Comparison of ENCODE assay signal across 16 cellular contexts in genomic region chr12:131044760-131045381, GRCh38.
DNase-seq lines count a peak whose midpoint lies in the region; ATAC-seq and TF ChIP-seq lines count a peak whose summit lies in the region.
"Had no signal": no experiment of that assay in that cellular context is flagged by ENCODE, and none has a peak within 500 bp of the region (broad histone marks: within the 10 kb centered on the region; RNA-seq: fewer than 3 reads in every experiment).

No MANE protein-coding gene starts in this region.

- DNase-seq in GM23338 (ENCODE audit: low spot score), result no peak
- DNase-seq in NCI-H69 (lab: John Stamatoyannopoulos, UW), result peak; percentile 38
- peak; percentile 3 for DNase-seq in iris pigment epithelial cell (ENCODE audit: low read depth)
- DNase-seq in nephron progenitor cell, result no peak
- no peak for DNase-seq in retina
- DNase-seq in DMS 273 (lab: John Stamatoyannopoulos, UW; ENCODE audit: unreplicated experiment), result no peak
- DNase-seq: activated CD4-positive, alpha-beta T cell treated with anti-CD3 and anti-CD28 coated beads for 1 hour; endodermal cell; head of caudate nucleus; NCI-H187; NCI-H524; T1000 had no signal

- H3K4me3 Mint-ChIP-seq in GM23338 (no peak overlapping the region), nephron progenitor cell (no peak overlapping the region)
- H3K4me3 Mint-ChIP-seq: activated naive CD8-positive, alpha-beta T cell; activated T-helper 1 cell treated with anti-CD3 and anti-CD28 coated beads, Interleukin-12 subunit alpha, Interleukin-12 subunit beta, Interleukin-2, Interleukin-4 antibody, amounts not matched to agents 30 ng/mL and 10 ng/mL and 1 ng/mL, durations not matched to agents 14 hours and 24 hours and 36 hours; endodermal cell had no signal

- no peaks in the 10 kb centered on the region; the same call in 2 of the 3 replicates for H3K4me1 Mint-ChIP-seq in GM23338
- peaks cover 62% of the 10 kb centered on the region for H3K4me1 Mint-ChIP-seq in nephron progenitor cell
- H3K4me1 Mint-ChIP-seq: endodermal cell had no signal

- H3K9ac ChIP-seq in BLaER1 treated with 17β-estradiol and CSF1 and Interleukin-3, amounts not matched to agents 10 nM and 100 nM, result peak overlapping the region; percentile 11 to 74 (median 65); a peak in 20 of 22 replicates

- H3K27ac Mint-ChIP-seq in GM23338, result no peak overlapping the region
- no peak overlapping the region for H3K27ac Mint-ChIP-seq in nephron progenitor cell
- H3K27ac Mint-ChIP-seq: activated naive CD8-positive, alpha-beta T cell; activated T-helper 1 cell treated with anti-CD3 and anti-CD28 coated beads, Interleukin-12 subunit alpha, Interleukin-12 subunit beta, Interleukin-2, Interleukin-4 antibody, amounts not matched to agents 30 ng/mL and 10 ng/mL and 1 ng/mL, durations not matched to agents 14 hours and 24 hours and 36 hours had no signal

- H3K27ac ChIP-seq in BLaER1 treated with 17β-estradiol and CSF1 and Interleukin-3, amounts not matched to agents 10 nM and 100 nM, result peak overlapping the region in 10 of 11 experiments; percentile 33 to 83 (median 75); a peak in 20 of 22 replicates
- H3K27ac ChIP-seq in GM23338 (ENCODE audit: low read depth), result no peak overlapping the region

- H3K36me3 Mint-ChIP-seq in GM23338 (ENCODE audit: low read depth) (no peaks in the 10 kb centered on the region), nephron progenitor cell (ENCODE audit: low read depth) (no peaks in the 10 kb centered on the region)
- H3K36me3 Mint-ChIP-seq: activated naive CD8-positive, alpha-beta T cell had no signal

- H3K4me2 ChIP-seq in BLaER1 treated with 17β-estradiol and CSF1 and Interleukin-3, amounts not matched to agents 10 nM and 100 nM, result peak overlapping the region; percentile 71 to 98 (median 90)
- no peak overlapping the region for H3K4me2 ChIP-seq in GM23338

- H3K9me2 ChIP-seq in GM23338 (ENCODE audit: insufficient read depth), result no peaks in the 10 kb centered on the region

- peaks cover 5% of the 10 kb centered on the region; the same call in 2 of the 3 replicates for H3K9me3 Mint-ChIP-seq in GM23338
- H3K9me3 Mint-ChIP-seq in nephron progenitor cell, result no peaks in the 10 kb centered on the region
- H3K9me3 Mint-ChIP-seq: activated T-helper 1 cell treated with anti-CD3 and anti-CD28 coated beads, Interleukin-12 subunit alpha, Interleukin-12 subunit beta, Interleukin-2, Interleukin-4 antibody, amounts not matched to agents 30 ng/mL and 10 ng/mL and 1 ng/mL, durations not matched to agents 14 hours and 24 hours and 36 hours had no signal

- peak overlapping the region; percentile 24 to 66 (median 48); a peak in 15 of 20 replicates for H3K4me3 ChIP-seq in BLaER1 treated with 17β-estradiol and CSF1 and Interleukin-3, amounts not matched to agents 10 nM and 100 nM
- H3K4me3 ChIP-seq in GM23338, result no peak overlapping the region

- H3K4me1 ChIP-seq in BLaER1 treated with 17β-estradiol and CSF1 and Interleukin-3, amounts not matched to agents 10 nM and 100 nM, result peaks cover 64 to 92% (median 90%) of the 10 kb centered on the region in 10 experiments
- H3K4me1 ChIP-seq in GM23338 (ENCODE audit: insufficient read depth), result no peaks in the 10 kb centered on the region

- no peaks in the 10 kb centered on the region for H3K9me3 ChIP-seq in BLaER1 treated with 17β-estradiol and CSF1 and Interleukin-3, amounts not matched to agents 10 nM and 100 nM (replicated peaks in 1 of 11)

- no peaks in the 10 kb centered on the region for H3K36me3 ChIP-seq in BLaER1 treated with 17β-estradiol and CSF1 and Interleukin-3, amounts not matched to agents 10 nM and 100 nM
- H3K36me3 ChIP-seq in GM23338 (ENCODE audit: insufficient read depth), result no peaks in the 10 kb centered on the region

- no peak for ATAC-seq in GM23338
- ATAC-seq in HG03135 (IDR thresholded peaks at IDR 0.05; ENCODE audit: unreplicated experiment), result no peak

- H4K20me1 ChIP-seq in BLaER1 treated with 17β-estradiol and CSF1 and Interleukin-3, amounts not matched to agents 10 nM and 100 nM, result no peaks in the 10 kb centered on the region
- no peaks in the 10 kb centered on the region for H4K20me1 ChIP-seq in GM23338 (replicated peaks; ENCODE audit: insufficient read depth)

- peak overlapping the region; percentile 32; the same call in 1 of the 2 replicates for H2AFZ ChIP-seq in GM23338

- H3K27me3 ChIP-seq in BLaER1 treated with 17β-estradiol and CSF1 and Interleukin-3, amounts not matched to agents 10 nM and 100 nM, result peaks cover 0 to 26% (median 0%) of the 10 kb centered on the region in 11 experiments; a peak in 5 of 22 replicates
- no peaks in the 10 kb centered on the region for H3K27me3 ChIP-seq in GM23338 (ENCODE audit: insufficient read depth)

- H3K27me3 Mint-ChIP-seq in GM23338 (ENCODE audit: insufficient read depth, low read depth, poor library complexity) (peaks cover 8% of the 10 kb centered on the region), nephron progenitor cell (ENCODE audit: low read depth, poor library complexity) (peaks cover 28% of the 10 kb centered on the region)

- H3K79me2 ChIP-seq in GM23338 (replicated peaks; ENCODE audit: insufficient read depth), result no peaks in the 10 kb centered on the region

- TF ChIP-seq CTCF in GM23338 (conservative IDR thresholded peaks at IDR 0.05; ENCODE audit: low read depth in 2 of 2) (no peak), nephron progenitor cell (IDR thresholded peaks at IDR 0.05) (no peak)

- no peaks in the 10 kb centered on the region for H3F3A ChIP-seq in GM23338 (replicated peaks; ENCODE audit: low read depth)

TF ChIP-seq in GM23338, 12 proteins besides CTCF, POLR2A, EP300 and RAD21 (continues in another document):
- no peak for TF ChIP-seq STAT1 (IDR thresholded peaks at IDR 0.05; ENCODE audit: unreplicated experiment)
- TF ChIP-seq REST (IDR thresholded peaks at IDR 0.05; ENCODE audit: unreplicated experiment), result no peak
- TF ChIP-seq ETS1 (IDR thresholded peaks at IDR 0.05), result no peak
- no peak for TF ChIP-seq EZH2phosphoT487 (IDR thresholded peaks at IDR 0.05; ENCODE audit: unreplicated experiment)
- TF ChIP-seq ZNF331 (CRISPR knock-in tag; IDR thresholded peaks at IDR 0.05; ENCODE audit: low read depth), result no peak

Comparison
In these comparisons a context has a peak if more than half of its experiments do, and no peak if none do; other contexts are left out.
1. DNase-seq: peak in NCI-H69 (single experiment) and iris pigment epithelial cell (single experiment); none in GM23338 (single experiment), nephron progenitor cell (single experiment), retina (single experiment) and DMS 273 (single experiment).